Comparison of ENCODE assay signal across 8 cellular contexts in genomic region chr15:73897441-73898261, GRCh38. TPM values are rescaled to one million over a fixed set of nuclear protein-coding genes. Genes with fewer than 3 reads are reported as not detected.
A peak's percentile ranks its signal among the peaks of the same experiment; 100 is the strongest.
DNase-seq lines count a peak whose midpoint lies in the region; ATAC-seq and TF ChIP-seq lines count a peak whose summit lies in the region.

No MANE protein-coding gene starts in this region.

- peak; percentile 73 to 80 for ATAC-seq in CD4-positive, CD25-positive, alpha-beta regulatory T cell (ENCODE audit: low read depth in 2 of 2)
- ATAC-seq in HG03045 (IDR thresholded peaks at IDR 0.05; ENCODE audit: unreplicated experiment) = no peak

- no peaks in the 10 kb centered on the region for H3K4me1 Mint-ChIP-seq in CD4-positive, CD25-positive, alpha-beta regulatory T cell
- H3K4me1 Mint-ChIP-seq in activated naive CD8-positive, alpha-beta T cell treated with anti-CD3 and anti-CD28 coated beads for 36 hours = peaks cover 2% of the 10 kb centered on the region

- H3K4me2 ChIP-seq in SK-N-SH = peak overlapping the region; percentile 55

- no peaks in the 10 kb centered on the region for H4K20me1 ChIP-seq in SK-N-SH (ENCODE audit: insufficient read depth)

- no peaks in the 10 kb centered on the region for H3K9me2 ChIP-seq in SK-N-SH

- H3K9me3 ChIP-seq in CD4-positive, CD25-positive, alpha-beta regulatory T cell (ENCODE audit: control insufficient read depth in 2 of 2, low read length in 2 of 2) = no peaks in the 10 kb centered on the region
- H3K9me3 ChIP-seq in SK-N-SH = no peaks in the 10 kb centered on the region
- no peaks in the 10 kb centered on the region for H3K9me3 ChIP-seq in left ventricle myocardium inferior (replicated peaks)
- no peaks in the 10 kb centered on the region for H3K9me3 ChIP-seq in ovary

- no peak overlapping the region for H3K4me3 ChIP-seq in CD4-positive, CD25-positive, alpha-beta regulatory T cell (ENCODE audit: low read depth, low read length)
- H3K4me3 ChIP-seq in HFF-Myc (replicated peaks; ENCODE audit: low read depth, low read length) = no peak overlapping the region
- H3K4me3 ChIP-seq in SK-N-SH (ENCODE audit: low read depth in 2 of 2, low read length in 1 of 2) = no peak overlapping the region
- H3K4me3 ChIP-seq in left ventricle myocardium inferior = no peak overlapping the region
- H3K4me3 ChIP-seq in ovary = no peak overlapping the region

- no peak for TF ChIP-seq POLR2A in ovary (IDR thresholded peaks at IDR 0.05)

- H3K27me3 ChIP-seq in CD4-positive, CD25-positive, alpha-beta regulatory T cell (ENCODE audit: control insufficient read depth, insufficient read depth, low read length) = no peaks in the 10 kb centered on the region
- no peaks in the 10 kb centered on the region for H3K27me3 ChIP-seq in SK-N-SH (ENCODE audit: insufficient read depth)
- H3K27me3 ChIP-seq in left ventricle myocardium inferior (ENCODE audit: low read depth) = no peaks in the 10 kb centered on the region
- H3K27me3 ChIP-seq in ovary = no peaks in the 10 kb centered on the region

- no peaks in the 10 kb centered on the region for H3K79me2 ChIP-seq in SK-N-SH (ENCODE audit: insufficient read depth)

- peak; percentile 63 for TF ChIP-seq RAD21 in SK-N-SH (IDR thresholded peaks at IDR 0.05; ENCODE audit: low read length)

- H3K27ac ChIP-seq in CD4-positive, CD25-positive, alpha-beta regulatory T cell (ENCODE audit: insufficient read depth, low read length, poor library complexity, severe bottlenecking) = no peak overlapping the region
- H3K27ac ChIP-seq in SK-N-SH (ENCODE audit: low read depth in 2 of 2, low read length in 1 of 2) (peak overlapping the region; percentile 12 to 80; a peak in 3 of 4 replicates), left ventricle myocardium inferior (replicated peaks) (no peak overlapping the region), ovary (no peak overlapping the region)

- H3K4me1 ChIP-seq in CD4-positive, CD25-positive, alpha-beta regulatory T cell (ENCODE audit: control insufficient read depth, insufficient read depth, low read length, poor library complexity, severe bottlenecking) = no peaks in the 10 kb centered on the region
- H3K4me1 ChIP-seq in SK-N-SH (ENCODE audit: control insufficient read depth in 1 of 2, insufficient read depth in 2 of 2, low read depth in 1 of 2, low read length in 1 of 2) = peaks cover 19 to 28% of the 10 kb centered on the region in 2 experiments; a peak in 3 of 4 replicates
- H3K4me1 ChIP-seq in left ventricle myocardium inferior = no peaks in the 10 kb centered on the region
- H3K4me1 ChIP-seq in ovary (ENCODE audit: insufficient read depth) = no peaks in the 10 kb centered on the region

- peak; percentile 99 for TF ChIP-seq CTCF in HFF-Myc (IDR thresholded peaks at IDR 0.05; ENCODE audit: low read depth, low read length, missing control alignments)
- TF ChIP-seq CTCF in SK-N-SH (IDR thresholded peaks at IDR 0.05) = peak; percentile 96
- peak; percentile 89 for TF ChIP-seq CTCF in left ventricle myocardium inferior (IDR thresholded peaks at IDR 0.05; ENCODE audit: borderline replicate concordance)
- no peak for TF ChIP-seq CTCF in ovary (IDR thresholded peaks at IDR 0.05)

- H3K36me3 ChIP-seq in CD4-positive, CD25-positive, alpha-beta regulatory T cell (ENCODE audit: control insufficient read depth, insufficient read depth, low read length) = no peaks in the 10 kb centered on the region
- H3K36me3 ChIP-seq in SK-N-SH (replicated peaks in 1 of 2; ENCODE audit: control insufficient read depth in 1 of 2, insufficient read depth in 2 of 2, low read length in 1 of 2) (no peaks in the 10 kb centered on the region), left ventricle myocardium inferior (no peaks in the 10 kb centered on the region), ovary (no peaks in the 10 kb centered on the region)

- TF ChIP-seq EP300 in SK-N-SH (IDR thresholded peaks at IDR 0.05; ENCODE audit: borderline replicate concordance in 1 of 2, low read depth in 1 of 2, low read length in 1 of 2) = no peak; a peak in 1 of 4 replicates
- no peak for TF ChIP-seq EP300 in ovary (IDR thresholded peaks at IDR 0.05)

- no peak overlapping the region for H2AFZ ChIP-seq in SK-N-SH (ENCODE audit: low read depth)

- CTCF ChIA-PET in SK-N-SH (lab: Yijun Ruan, JAX) = interaction anchor here (0.6 to 7.0 kb wide), 19 partner anchors 10 to 200 kb away, joined by 3 to 93 read pairs (median 3); partner anchors contain the start of gene TBC1D21

- 35% methylated on average over 9 of the region's 15 CpGs for WGBS in SK-N-SH (ENCODE audit: low lambda C conversion rate)
- 66 to 80% (median 73%) methylated on average over 15 of the region's 15 CpGs for WGBS in ovary, 3 donors

- DNase-seq in CD4-positive, CD25-positive, alpha-beta regulatory T cell = peak; percentile 12 to 72 (median 49)
- peak; percentile 39 for DNase-seq in HFF-Myc (ENCODE audit: extremely low read depth, low read depth)
- DNase-seq in SK-N-SH = peak; percentile 81
- peak; percentile 68 for DNase-seq in activated naive CD8-positive, alpha-beta T cell treated with anti-CD3 and anti-CD28 coated beads for 36 hours
- DNase-seq in left ventricle myocardium inferior = peak; percentile 63
- DNase-seq in stimulated activated CD4-positive, alpha-beta T cell treated with anti-CD3 and anti-CD28 coated beads, Interleukin-12 subunit alpha, Interleukin-12 subunit beta, amount 100 ng/mL, for 4 hours = peak; percentile 30
- no peak for DNase-seq in ovary

- H3K4me3 Mint-ChIP-seq in CD4-positive, CD25-positive, alpha-beta regulatory T cell = no peak overlapping the region
- H3K4me3 Mint-ChIP-seq in activated naive CD8-positive, alpha-beta T cell treated with anti-CD3 and anti-CD28 coated beads for 36 hours = no peak overlapping the region

- no peaks in the 10 kb centered on the region for H3K36me3 Mint-ChIP-seq in CD4-positive, CD25-positive, alpha-beta regulatory T cell
- H3K36me3 Mint-ChIP-seq in activated naive CD8-positive, alpha-beta T cell treated with anti-CD3 and anti-CD28 coated beads for 36 hours = no peaks in the 10 kb centered on the region

- H3K27ac Mint-ChIP-seq in CD4-positive, CD25-positive, alpha-beta regulatory T cell = no peak overlapping the region
- H3K27ac Mint-ChIP-seq in activated naive CD8-positive, alpha-beta T cell treated with anti-CD3 and anti-CD28 coated beads for 36 hours = no peak overlapping the region

- POLR2A ChIA-PET in SK-N-SH (lab: Yijun Ruan, JAX) = no interaction called here

- no peaks in the 10 kb centered on the region for H3K9me3 Mint-ChIP-seq in CD4-positive, CD25-positive, alpha-beta regulatory T cell
- no peaks in the 10 kb centered on the region for H3K9me3 Mint-ChIP-seq in activated naive CD8-positive, alpha-beta T cell treated with anti-CD3 and anti-CD28 coated beads for 36 hours

- no peaks in the 10 kb centered on the region for H3K27me3 Mint-ChIP-seq in CD4-positive, CD25-positive, alpha-beta regulatory T cell
- no peaks in the 10 kb centered on the region for H3K27me3 Mint-ChIP-seq in activated naive CD8-positive, alpha-beta T cell treated with anti-CD3 and anti-CD28 coated beads for 36 hours

- peaks cover 4% of the 10 kb centered on the region for H3F3A ChIP-seq in SK-N-SH (replicated peaks; ENCODE audit: insufficient read depth)

- peak overlapping the region; percentile 22; the same call in 1 of the 2 replicates for H3K9ac ChIP-seq in SK-N-SH

- intact Hi-C loops in left ventricle myocardium inferior (cut with micrococcal nuclease) (no loop called here), ovary (cut with DNase I) (no loop called here)

TF ChIP-seq in SK-N-SH, 30 proteins besides CTCF, POLR2A, EP300 and RAD21 (continues in another document):
- no peak for TF ChIP-seq GABPA (IDR thresholded peaks at IDR 0.05; ENCODE audit: low read depth)
- peak; percentile 65; the same call in 1 of the 2 replicates for TF ChIP-seq POLR2AphosphoS5 (IDR thresholded peaks at IDR 0.05; ENCODE audit: low read depth, low read length)
- TF ChIP-seq SMC3 (IDR thresholded peaks at IDR 0.05; ENCODE audit: low read depth, low read length) = peak; percentile 44
- TF ChIP-seq IRF3 (IDR thresholded peaks at IDR 0.05; ENCODE audit: low read depth, low read length) = no peak
- peak; percentile 58 for TF ChIP-seq NFIC (IDR thresholded peaks at IDR 0.05; ENCODE audit: borderline replicate concordance)
- TF ChIP-seq MAX (IDR thresholded peaks at IDR 0.05; ENCODE audit: low read depth) = peak; percentile 80
- TF ChIP-seq NRF1 (IDR thresholded peaks at IDR 0.05; ENCODE audit: low read depth, low read length) = 0 out of 2 replicates have a peak, but pooled peaks have one; percentile 11

RNA-seq across cellular contexts. Expression of gene TBC1D21, which starts 24.3 kb away (rescaled TPM):
- total RNA-seq in CD4-positive, CD25-positive, alpha-beta regulatory T cell = not detected
- not detected for polyA plus RNA-seq in CD4-positive, CD25-positive, alpha-beta regulatory T cell
- polyA plus RNA-seq in SK-N-SH (2012; rRNA removed) = not detected in 2 replicates
- not detected in 2 replicates for polyA plus RNA-seq in SK-N-SH (2012; cell fraction: cytosol; rRNA removed)
- not detected in 2 replicates for polyA plus RNA-seq in SK-N-SH (2012; cell fraction: nucleus; rRNA removed)
- not detected for total RNA-seq in activated naive CD8-positive, alpha-beta T cell treated with anti-CD3 and anti-CD28 coated beads for 36 hours
- not detected for total RNA-seq in left ventricle myocardium inferior
- total RNA-seq in ovary = not detected
- not detected for polyA plus RNA-seq in ovary

RNA-seq across cellular contexts. Expression of gene LOXL1, which starts 28.6 kb away (rescaled TPM):
- total RNA-seq in CD4-positive, CD25-positive, alpha-beta regulatory T cell = 7.3 TPM
- 10 to 100 TPM in 2 of 4 donors, 1 to 10 TPM in 2; 6.8 to 24.2 (median 10.0) TPM for polyA plus RNA-seq in CD4-positive, CD25-positive, alpha-beta regulatory T cell
- 37.5 and 50.3 TPM in 2 replicates for polyA plus RNA-seq in SK-N-SH (2012; rRNA removed)
- 36.5 and 50.1 TPM in 2 replicates for polyA plus RNA-seq in SK-N-SH (2012; cell fraction: cytosol; rRNA removed)
- polyA plus RNA-seq in SK-N-SH (2012; cell fraction: nucleus; rRNA removed) = 52.4 and 60.2 TPM in 2 replicates
- total RNA-seq in activated naive CD8-positive, alpha-beta T cell treated with anti-CD3 and anti-CD28 coated beads for 36 hours = 1 to 10 TPM; 2.1 to 2.4 TPM
- total RNA-seq in left ventricle myocardium inferior = 31.9 TPM
- 10 to 100 TPM; 10.1 to 33.8 (median 19.9) TPM for total RNA-seq in ovary
- polyA plus RNA-seq in ovary = 10 to 100 TPM; 16.1 to 17.0 TPM

Comparison
In these comparisons a context has a peak if more than half of its experiments do, and no peak if none do; other contexts are left out.
1. DNase-seq: peak in CD4-positive, CD25-positive, alpha-beta regulatory T cell (3 of 3), HFF-Myc (single experiment), SK-N-SH (single experiment), activated naive CD8-positive, alpha-beta T cell treated with anti-CD3 and anti-CD28 coated beads for 36 hours (single experiment), left ventricle myocardium inferior (single experiment) and stimulated activated CD4-positive, alpha-beta T cell treated with anti-CD3 and anti-CD28 coated beads, Interleukin-12 subunit alpha, Interleukin-12 subunit beta, amount 100 ng/mL, for 4 hours (single experiment); none in ovary (0 of 5).
2. H3K27ac ChIP-seq: peak in SK-N-SH (2 of 2); none in CD4-positive, CD25-positive, alpha-beta regulatory T cell (single experiment), left ventricle myocardium inferior (single experiment) and ovary (0 of 2).
3. CTCF ChIP-seq: peak in HFF-Myc (single experiment), SK-N-SH (single experiment) and left ventricle myocardium inferior (single experiment); none in ovary (0 of 3).